ENCODE assay signal across 43 cellular contexts in genomic region chr11:18196532-18196931, GRCh38. TPM values are rescaled to one million over a fixed set of nuclear protein-coding genes. Genes with fewer than 3 reads are reported as not detected.
"Had no signal": no experiment of that assay in that cellular context is flagged by ENCODE, and none has a peak within 500 bp of the region (broad histone marks: within the 10 kb centered on the region; RNA-seq: fewer than 3 reads in every experiment).

No MANE protein-coding gene starts in this region.

- H3K27ac Mint-ChIP-seq: activated naive CD4-positive, alpha-beta T cell treated with anti-CD3 and anti-CD28 coated beads for 36 hours; activated naive CD4-positive, alpha-beta T cell treated with anti-CD3 and anti-CD28 coated beads, Interleukin-2, amount 10 ng/mL, durations not matched to agents 7 days and 5 days; activated naive CD4-positive, alpha-beta T cell treated with anti-CD3 and anti-CD28 coated beads, Interleukin-2, amount 50 U/mL, for 24 hours; activated naive CD4-positive, alpha-beta T cell treated with anti-CD3 and anti-CD28 coated beads, Interleukin-2, amount 50 U/mL, for 72 hours; activated naive CD8-positive, alpha-beta T cell; activated naive CD8-positive, alpha-beta T cell treated with anti-CD3 and anti-CD28 coated beads for 36 hours; activated naive CD8-positive, alpha-beta T cell treated with anti-CD3 and anti-CD28 coated beads, Interleukin-2, amount 10 ng/mL, durations not matched to agents 7 days and 5 days; activated naive CD8-positive, alpha-beta T cell treated with anti-CD3 and anti-CD28 coated beads, Interleukin-2, amount 50 U/mL, for 24 hours; activated T-cell treated with anti-CD3 and anti-CD28 coated beads, Interleukin-2, amount 50 U/mL, for 24 hours; activated T-cell treated with anti-CD3 and anti-CD28 coated beads, Interleukin-2, amount 50 U/mL, for 72 hours; activated T-helper 1 cell treated with anti-CD3 and anti-CD28 coated beads, Interleukin-12 subunit alpha, Interleukin-12 subunit beta, Interleukin-2, Interleukin-4 antibody, amounts not matched to agents 30 ng/mL and 10 ng/mL and 1 ng/mL, durations not matched to agents 14 hours and 24 hours and 36 hours; activated T-helper 17 cell treated with anti-CD3 and anti-CD28 coated beads, Interleukin-2, amount 50 U/mL, for 72 hours; activated T-helper 2 cell treated with anti-CD3 and anti-CD28 coated beads, Interferon-gamma antibody, Interleukin-2, Interleukin-4, amounts not matched to agents 10 μg/mL and 5 μg/mL and 100 μg/mL, durations not matched to agents 14 hours and 24 hours and 36 hours; brain had no signal

- DNase-seq: activated effector memory CD4-positive, alpha-beta T cell treated with anti-CD3 and anti-CD28 coated beads, Interleukin-2, amount 50 U/mL, for 16 hours; activated effector memory CD4-positive, alpha-beta T cell treated with Interleukin-2 at 50 U/mL for 16 hours; activated gamma-delta T cell; activated gamma-delta T cell treated with Interleukin-2 at 50 U/mL for 16 hours; activated naive CD4-positive, alpha-beta T cell; activated naive CD4-positive, alpha-beta T cell treated with anti-CD3 and anti-CD28 coated beads for 36 hours; activated naive CD4-positive, alpha-beta T cell treated with anti-CD3 and anti-CD28 coated beads, Interleukin-2, amount 10 ng/mL, durations not matched to agents 7 days and 5 days; activated naive CD4-positive, alpha-beta T cell treated with anti-CD3 and anti-CD28 coated beads, Interleukin-2, amount 50 U/mL, for 16 hours; activated naive CD4-positive, alpha-beta T cell treated with Interleukin-2 at 50 U/mL for 16 hours; activated naive CD8-positive, alpha-beta T cell treated with anti-CD3 and anti-CD28 coated beads for 36 hours; activated naive CD8-positive, alpha-beta T cell treated with anti-CD3 and anti-CD28 coated beads, Interleukin-2, amount 10 ng/mL, durations not matched to agents 7 days and 5 days; activated naive CD8-positive, alpha-beta T cell treated with anti-CD3 and anti-CD28 coated beads, Interleukin-2, amount 50 U/mL, for 24 hours; activated T-cell treated with anti-CD3 and anti-CD28 coated beads, Interleukin-2, amount 50 U/mL, for 1 hour; activated T-cell treated with anti-CD3 and anti-CD28 coated beads, Interleukin-2, amount 50 U/mL, for 24 hours; activated T-cell treated with anti-CD3 and anti-CD28 coated beads, Interleukin-2, amount 50 U/mL, for 4 hours; activated T-cell treated with anti-CD3 and anti-CD28 coated beads, Interleukin-2, amount 50 U/mL, for 48 hours; activated T-cell treated with anti-CD3 and anti-CD28 coated beads, Interleukin-2, amount 50 U/mL, for 72 hours; amniotic stem cell; amygdala; anterior cingulate cortex; aorta; body of pancreas; brain microvascular endothelial cell; caudate nucleus; central memory CD4-positive, alpha-beta T cell; cerebellar nuclear complex had no signal

- H3K4me1 Mint-ChIP-seq: activated naive CD4-positive, alpha-beta T cell treated with anti-CD3 and anti-CD28 coated beads, Interleukin-2, amount 10 ng/mL, durations not matched to agents 7 days and 5 days; activated naive CD4-positive, alpha-beta T cell treated with anti-CD3 and anti-CD28 coated beads, Interleukin-2, amount 50 U/mL, for 24 hours; activated naive CD8-positive, alpha-beta T cell treated with anti-CD3 and anti-CD28 coated beads for 36 hours; activated naive CD8-positive, alpha-beta T cell treated with anti-CD3 and anti-CD28 coated beads, Interleukin-2, amount 10 ng/mL, durations not matched to agents 7 days and 5 days; activated naive CD8-positive, alpha-beta T cell treated with anti-CD3 and anti-CD28 coated beads, Interleukin-2, amount 50 U/mL, for 24 hours; activated T-helper 17 cell treated with anti-CD3 and anti-CD28 coated beads, Interleukin-2, amount 50 U/mL, for 72 hours; brain; central memory CD8-positive, alpha-beta T cell had no signal

- FAIRE-seq: astrocyte, bronchial epithelial cell had no signal

- H3K36me3 ChIP-seq: ascending aorta, brain microvascular endothelial cell, breast epithelium, cardiac muscle cell had no signal

- ATAC-seq: activated naive CD4-positive, alpha-beta T cell treated with anti-CD3 and anti-CD28 coated beads, Interleukin-2, amount 50 U/mL, for 72 hours; activated naive CD8-positive, alpha-beta T cell treated with anti-CD3 and anti-CD28 coated beads, Interleukin-2, amount 50 U/mL, for 24 hours; activated T-cell treated with anti-CD3 and anti-CD28 coated beads, Interleukin-2, amount 50 U/mL, for 4 hours; activated T-cell treated with anti-CD3 and anti-CD28 coated beads, Interleukin-2, amount 50 U/mL, for 72 hours; activated T-helper 17 cell treated with anti-CD3 and anti-CD28 coated beads, Interleukin-2, amount 50 U/mL, for 72 hours; body of pancreas had no signal

- H3K4me3 Mint-ChIP-seq: activated naive CD4-positive, alpha-beta T cell treated with anti-CD3 and anti-CD28 coated beads for 36 hours; activated naive CD4-positive, alpha-beta T cell treated with anti-CD3 and anti-CD28 coated beads, Interleukin-2, amount 10 ng/mL, durations not matched to agents 7 days and 5 days; activated naive CD4-positive, alpha-beta T cell treated with anti-CD3 and anti-CD28 coated beads, Interleukin-2, amount 50 U/mL, for 24 hours; activated naive CD8-positive, alpha-beta T cell; activated naive CD8-positive, alpha-beta T cell treated with anti-CD3 and anti-CD28 coated beads for 36 hours; activated naive CD8-positive, alpha-beta T cell treated with anti-CD3 and anti-CD28 coated beads, Interleukin-2, amount 10 ng/mL, durations not matched to agents 7 days and 5 days; activated naive CD8-positive, alpha-beta T cell treated with anti-CD3 and anti-CD28 coated beads, Interleukin-2, amount 50 U/mL, for 24 hours; activated T-cell treated with anti-CD3 and anti-CD28 coated beads, Interleukin-2, amount 50 U/mL, for 24 hours; activated T-cell treated with anti-CD3 and anti-CD28 coated beads, Interleukin-2, amount 50 U/mL, for 4 hours; activated T-cell treated with anti-CD3 and anti-CD28 coated beads, Interleukin-2, amount 50 U/mL, for 72 hours; activated T-helper 1 cell treated with anti-CD3 and anti-CD28 coated beads, Interleukin-12 subunit alpha, Interleukin-12 subunit beta, Interleukin-2, Interleukin-4 antibody, amounts not matched to agents 30 ng/mL and 10 ng/mL and 1 ng/mL, durations not matched to agents 14 hours and 24 hours and 36 hours; activated T-helper 17 cell treated with anti-CD3 and anti-CD28 coated beads, Interleukin-2, amount 50 U/mL, for 72 hours; brain; central memory CD8-positive, alpha-beta T cell had no signal

- H3K4me3 ChIP-seq: ascending aorta, body of pancreas, breast epithelium, cardiac muscle cell had no signal

- H3K27me3 ChIP-seq: ascending aorta, body of pancreas, brain microvascular endothelial cell, breast epithelium had no signal

- H3K9me3 ChIP-seq: ascending aorta, body of pancreas, breast epithelium had no signal

- H3K36me3 Mint-ChIP-seq: activated naive CD4-positive, alpha-beta T cell treated with anti-CD3 and anti-CD28 coated beads, Interleukin-2, amount 10 ng/mL, durations not matched to agents 7 days and 5 days; activated naive CD4-positive, alpha-beta T cell treated with anti-CD3 and anti-CD28 coated beads, Interleukin-2, amount 50 U/mL, for 24 hours; activated naive CD4-positive, alpha-beta T cell treated with anti-CD3 and anti-CD28 coated beads, Interleukin-2, amount 50 U/mL, for 72 hours; activated naive CD8-positive, alpha-beta T cell; activated naive CD8-positive, alpha-beta T cell treated with anti-CD3 and anti-CD28 coated beads for 36 hours; activated naive CD8-positive, alpha-beta T cell treated with anti-CD3 and anti-CD28 coated beads, Interleukin-2, amount 10 ng/mL, durations not matched to agents 7 days and 5 days; brain had no signal

- H3K9me3 Mint-ChIP-seq: activated naive CD4-positive, alpha-beta T cell treated with anti-CD3 and anti-CD28 coated beads for 36 hours; activated naive CD4-positive, alpha-beta T cell treated with anti-CD3 and anti-CD28 coated beads, Interleukin-2, amount 10 ng/mL, durations not matched to agents 7 days and 5 days; activated naive CD4-positive, alpha-beta T cell treated with anti-CD3 and anti-CD28 coated beads, Interleukin-2, amount 50 U/mL, for 24 hours; activated naive CD4-positive, alpha-beta T cell treated with anti-CD3 and anti-CD28 coated beads, Interleukin-2, amount 50 U/mL, for 72 hours; activated naive CD8-positive, alpha-beta T cell treated with anti-CD3 and anti-CD28 coated beads for 36 hours; activated naive CD8-positive, alpha-beta T cell treated with anti-CD3 and anti-CD28 coated beads, Interleukin-2, amount 10 ng/mL, durations not matched to agents 7 days and 5 days; activated naive CD8-positive, alpha-beta T cell treated with anti-CD3 and anti-CD28 coated beads, Interleukin-2, amount 50 U/mL, for 24 hours; activated T-cell treated with anti-CD3 and anti-CD28 coated beads, Interleukin-2, amount 50 U/mL, for 24 hours; activated T-cell treated with anti-CD3 and anti-CD28 coated beads, Interleukin-2, amount 50 U/mL, for 4 hours; activated T-cell treated with anti-CD3 and anti-CD28 coated beads, Interleukin-2, amount 50 U/mL, for 72 hours; activated T-helper 1 cell treated with anti-CD3 and anti-CD28 coated beads, Interleukin-12 subunit alpha, Interleukin-12 subunit beta, Interleukin-2, Interleukin-4 antibody, amounts not matched to agents 30 ng/mL and 10 ng/mL and 1 ng/mL, durations not matched to agents 14 hours and 24 hours and 36 hours; activated T-helper 17 cell treated with anti-CD3 and anti-CD28 coated beads, Interleukin-2, amount 50 U/mL, for 72 hours; activated T-helper 2 cell treated with anti-CD3 and anti-CD28 coated beads, Interferon-gamma antibody, Interleukin-2, Interleukin-4, amounts not matched to agents 10 μg/mL and 5 μg/mL and 100 μg/mL, durations not matched to agents 14 hours and 24 hours and 36 hours; central memory CD8-positive, alpha-beta T cell had no signal

- H3K4me1 ChIP-seq: ascending aorta, body of pancreas, breast epithelium had no signal

- H3K27ac ChIP-seq: ascending aorta, body of pancreas, brain microvascular endothelial cell, breast epithelium, cardiac muscle cell had no signal

RNA-seq across cellular contexts. Expression of gene MRGPRX4, which starts 23.9 kb away (rescaled TPM):
- total RNA-seq: activated naive CD4-positive, alpha-beta T cell treated with anti-CD3 and anti-CD28 coated beads for 36 hours; activated naive CD4-positive, alpha-beta T cell treated with anti-CD3 and anti-CD28 coated beads, Interleukin-2, amount 50 U/mL, for 72 hours; activated naive CD8-positive, alpha-beta T cell treated with anti-CD3 and anti-CD28 coated beads for 36 hours; activated naive CD8-positive, alpha-beta T cell treated with anti-CD3 and anti-CD28 coated beads, Interleukin-2, amount 10 ng/mL, durations not matched to agents 7 days and 5 days; activated T-cell treated with anti-CD3 and anti-CD28 coated beads, Interleukin-2, amount 50 U/mL, for 4 hours; activated T-cell treated with anti-CD3 and anti-CD28 coated beads, Interleukin-2, amount 50 U/mL, for 72 hours; activated T-helper 1 cell treated with anti-CD3 and anti-CD28 coated beads, Interleukin-12 subunit alpha, Interleukin-12 subunit beta, Interleukin-2, Interleukin-4 antibody, amounts not matched to agents 30 ng/mL and 10 ng/mL and 1 ng/mL, durations not matched to agents 14 hours and 24 hours and 36 hours; activated T-helper 17 cell treated with anti-CD3 and anti-CD28 coated beads, Interleukin-2, amount 50 U/mL, for 72 hours; activated T-helper 2 cell treated with anti-CD3 and anti-CD28 coated beads, Interferon-gamma antibody, Interleukin-2, Interleukin-4, amounts not matched to agents 10 μg/mL and 5 μg/mL and 100 μg/mL, durations not matched to agents 14 hours and 24 hours and 36 hours; aorta; ascending aorta; astrocyte; body of pancreas; breast epithelium; bronchial epithelial cell; cardiac muscle cell; cardiac septum; cerebellum; chondrocyte had no signal
- polyA plus RNA-seq: adipose tissue, aorta, cardiac muscle cell had no signal

RNA-seq across cellular contexts. Expression of gene SAA4, which starts 40.1 kb away (rescaled TPM):
- total RNA-seq: activated naive CD4-positive, alpha-beta T cell treated with anti-CD3 and anti-CD28 coated beads for 36 hours; activated naive CD4-positive, alpha-beta T cell treated with anti-CD3 and anti-CD28 coated beads, Interleukin-2, amount 50 U/mL, for 72 hours; activated naive CD8-positive, alpha-beta T cell treated with anti-CD3 and anti-CD28 coated beads for 36 hours; activated naive CD8-positive, alpha-beta T cell treated with anti-CD3 and anti-CD28 coated beads, Interleukin-2, amount 10 ng/mL, durations not matched to agents 7 days and 5 days; activated T-cell treated with anti-CD3 and anti-CD28 coated beads, Interleukin-2, amount 50 U/mL, for 4 hours; activated T-cell treated with anti-CD3 and anti-CD28 coated beads, Interleukin-2, amount 50 U/mL, for 72 hours; activated T-helper 1 cell treated with anti-CD3 and anti-CD28 coated beads, Interleukin-12 subunit alpha, Interleukin-12 subunit beta, Interleukin-2, Interleukin-4 antibody, amounts not matched to agents 30 ng/mL and 10 ng/mL and 1 ng/mL, durations not matched to agents 14 hours and 24 hours and 36 hours; activated T-helper 17 cell treated with anti-CD3 and anti-CD28 coated beads, Interleukin-2, amount 50 U/mL, for 72 hours; activated T-helper 2 cell treated with anti-CD3 and anti-CD28 coated beads, Interferon-gamma antibody, Interleukin-2, Interleukin-4, amounts not matched to agents 10 μg/mL and 5 μg/mL and 100 μg/mL, durations not matched to agents 14 hours and 24 hours and 36 hours; ascending aorta; astrocyte; body of pancreas; bronchial epithelial cell; cardiac muscle cell; cardiac septum; cerebellum; chondrocyte had no signal

RNA-seq across cellular contexts. Expression of gene SAA2, which starts 51.9 kb away (rescaled TPM):
- total RNA-seq: activated naive CD4-positive, alpha-beta T cell treated with anti-CD3 and anti-CD28 coated beads for 36 hours; activated naive CD4-positive, alpha-beta T cell treated with anti-CD3 and anti-CD28 coated beads, Interleukin-2, amount 50 U/mL, for 72 hours; activated naive CD8-positive, alpha-beta T cell treated with anti-CD3 and anti-CD28 coated beads for 36 hours; activated naive CD8-positive, alpha-beta T cell treated with anti-CD3 and anti-CD28 coated beads, Interleukin-2, amount 10 ng/mL, durations not matched to agents 7 days and 5 days; activated T-helper 1 cell treated with anti-CD3 and anti-CD28 coated beads, Interleukin-12 subunit alpha, Interleukin-12 subunit beta, Interleukin-2, Interleukin-4 antibody, amounts not matched to agents 30 ng/mL and 10 ng/mL and 1 ng/mL, durations not matched to agents 14 hours and 24 hours and 36 hours; activated T-helper 17 cell treated with anti-CD3 and anti-CD28 coated beads, Interleukin-2, amount 50 U/mL, for 72 hours; activated T-helper 2 cell treated with anti-CD3 and anti-CD28 coated beads, Interferon-gamma antibody, Interleukin-2, Interleukin-4, amounts not matched to agents 10 μg/mL and 5 μg/mL and 100 μg/mL, durations not matched to agents 14 hours and 24 hours and 36 hours; astrocyte; bronchial epithelial cell; cardiac muscle cell; cerebellum; chondrocyte had no signal
